ENCODE assay signal across 14 cellular contexts in genomic region chr2:46117379-46117778, GRCh38.
DNase-seq lines count a peak whose midpoint lies in the region; ATAC-seq and TF ChIP-seq lines count a peak whose summit lies in the region.
"Had no signal": no experiment of that assay in that cellular context is flagged by ENCODE, and none has a peak within 500 bp of the region (broad histone marks: within the 10 kb centered on the region; RNA-seq: fewer than 3 reads in every experiment).

No MANE protein-coding gene starts in this region.

- H3K36me3 ChIP-seq in HCT116 (ENCODE audit: control insufficient read depth in 1 of 2, insufficient read depth in 2 of 2, low read length in 2 of 2): no peaks in the 10 kb centered on the region
- no peaks in the 10 kb centered on the region for H3K36me3 ChIP-seq in esophagus squamous epithelium
- H3K36me3 ChIP-seq in gastrocnemius medialis: no peaks in the 10 kb centered on the region
- H3K36me3 ChIP-seq: right lobe of liver had no signal

- H3K4me1 ChIP-seq in HCT116 (ENCODE audit: control insufficient read depth in 1 of 2, insufficient read depth in 2 of 2, low read length in 2 of 2) (peaks cover 14 to 37% of the 10 kb centered on the region in 2 experiments), esophagus squamous epithelium (peaks cover 9 to 67% (median 25%) of the 10 kb centered on the region in 3 donors), gastrocnemius medialis (peaks cover 20 to 52% of the 10 kb centered on the region in 2 donors)
- H3K4me1 ChIP-seq: testis had no signal

- intact Hi-C loops in HCT116 (cut with micrococcal nuclease): no loop called here
- intact Hi-C loops in esophagus squamous epithelium (cut with DNase I): no loop called here
- intact Hi-C loops in gastrocnemius medialis (cut with DNase I; ENCODE audit: low total_unique reads): no loop called here

- BruUV-seq in HCT116 (replicated peaks; lab: Mats Ljungman, UMichigan): no TSS peak

- WGBS in esophagus squamous epithelium, 2 donors: 48 to 49% methylated on average over 2 of the region's 2 CpGs

- H3K4me1 Mint-ChIP-seq in activated CD8-positive, alpha-beta memory T cell treated with anti-CD3 and anti-CD28 coated beads, Interleukin-2, amount 10 ng/mL, durations not matched to agents 7 days and 5 days: peaks cover 10% of the 10 kb centered on the region

- H3K27me3 Mint-ChIP-seq in activated CD8-positive, alpha-beta memory T cell treated with anti-CD3 and anti-CD28 coated beads, Interleukin-2, amount 10 ng/mL, durations not matched to agents 7 days and 5 days: no peaks in the 10 kb centered on the region

- CTCF ChIA-PET in HCT116 (lab: Charles Lee): interaction anchor here (0.7 kb wide), 1 partner anchor 177 kb away, joined by 3 read pairs; no protein-coding TSS in a partner anchor
- CTCF ChIA-PET in activated CD8-positive, alpha-beta memory T cell treated with anti-CD3 and anti-CD28 coated beads, Interleukin-2, amount 10 ng/mL, durations not matched to agents 7 days and 5 days (lab: Charles Lee): no interaction called here

- no peak overlapping the region for H3K4me3 Mint-ChIP-seq in activated CD8-positive, alpha-beta memory T cell treated with anti-CD3 and anti-CD28 coated beads, Interleukin-2, amount 10 ng/mL, durations not matched to agents 7 days and 5 days
- H3K4me3 Mint-ChIP-seq: WTC11 had no signal

- H3K9ac ChIP-seq in HCT116 (ENCODE audit: low read length): no peak overlapping the region

- H3K27ac ChIP-seq in HCT116 (ENCODE audit: low read depth, low read length) (no peak overlapping the region; the same call in 1 of the 2 replicates), esophagus squamous epithelium (peak overlapping the region; percentile 36 to 71 (median 57)), gastrocnemius medialis (peak overlapping the region; percentile 7 to 57 (median 46))
- H3K27ac ChIP-seq: testis had no signal

- TF ChIP-seq RAD21 in HCT116 (IDR thresholded peaks at IDR 0.05; ENCODE audit: low read depth): peak; percentile 18; the same call in 1 of the 2 replicates

- ATAC-seq in HCT116 (peak; percentile 93), gastrocnemius medialis (no peak), HG03039 (IDR thresholded peaks at IDR 0.05; ENCODE audit: unreplicated experiment) (no peak), HG02870 (IDR thresholded peaks at IDR 0.05; ENCODE audit: unreplicated experiment) (no peak)
- ATAC-seq in activated CD8-positive, alpha-beta memory T cell treated with anti-CD3 and anti-CD28 coated beads, Interleukin-2, amount 10 ng/mL, durations not matched to agents 7 days and 5 days: no peak
- ATAC-seq: WTC11 had no signal

- DNase-seq in HCT116 (ENCODE audit: low read depth, low spot score): peak; percentile 41
- DNase-seq in RPMI7951 (ENCODE audit: low read depth): peak; percentile 72
- DNase-seq in esophagus squamous epithelium (lab: John Stamatoyannopoulos, UW): no peak
- no peak for DNase-seq in gastrocnemius medialis
- DNase-seq in activated CD8-positive, alpha-beta memory T cell treated with anti-CD3 and anti-CD28 coated beads, Interleukin-2, amount 10 ng/mL, durations not matched to agents 7 days and 5 days: no peak
- no peak for DNase-seq in stimulated activated CD4-positive, alpha-beta T cell treated with anti-CD3 and anti-CD28 coated beads, Interleukin-15, amount 100 ng/mL, for 24 hours
- DNase-seq: activated T-cell treated with anti-CD3 and anti-CD28 coated beads for 4 hours, COR-L47, NCI-H774, right lobe of liver, testis had no signal

- H3K79me2 ChIP-seq in HCT116 (ENCODE audit: insufficient read depth, low read length): no peaks in the 10 kb centered on the region

- H3K4me3 ChIP-seq in HCT116 (replicated peaks in 1 of 2; ENCODE audit: low read depth in 1 of 2, low read length in 2 of 2): no peak overlapping the region
- H3K4me3 ChIP-seq in esophagus squamous epithelium: no peak overlapping the region
- no peak overlapping the region for H3K4me3 ChIP-seq in gastrocnemius medialis
- H3K4me3 ChIP-seq: right lobe of liver, testis had no signal

- H3K27me3 ChIP-seq in HCT116 (ENCODE audit: insufficient read depth, low read length) (no peaks in the 10 kb centered on the region), esophagus squamous epithelium (no peaks in the 10 kb centered on the region), gastrocnemius medialis (no peaks in the 10 kb centered on the region)
- H3K27me3 ChIP-seq: right lobe of liver, testis had no signal

- TF ChIP-seq CTCF in HCT116 (IDR thresholded peaks at IDR 0.05 in 2 of 3, conservative IDR thresholded peaks at IDR 0.05 in 1 of 3; ENCODE audit: borderline replicate concordance in 1 of 3, insufficient read depth in 1 of 3, low read depth in 2 of 3, low read length in 2 of 3) (no peak), esophagus squamous epithelium (IDR thresholded peaks at IDR 0.05) (no peak), gastrocnemius medialis (IDR thresholded peaks at IDR 0.05 in 4 of 5, conservative IDR thresholded peaks at IDR 0.05 in 1 of 5) (no peak)

- no peaks in the 10 kb centered on the region for H4K20me1 ChIP-seq in HCT116 (ENCODE audit: insufficient read depth)

- RAD21 ChIA-PET in HCT116 (lab: Charles Lee; ENCODE audit: low non-redundant PET in 1 of 2, low total read pairs in 2 of 2, uncharacterized antibody in 2 of 2, unreplicated experiment in 2 of 2): no interaction called here

- H3K9me2 ChIP-seq in HCT116 (ENCODE audit: insufficient read depth): no peaks in the 10 kb centered on the region

- H2AFZ ChIP-seq in HCT116 (ENCODE audit: low read depth, low read length, poor library complexity, severe bottlenecking): no peak overlapping the region

- TF ChIP-seq POLR2A in HCT116 (IDR thresholded peaks at IDR 0.05; ENCODE audit: borderline replicate concordance, extremely low read depth, insufficient read depth, insufficient read length) (no peak), esophagus squamous epithelium (IDR thresholded peaks at IDR 0.05) (no peak), gastrocnemius medialis (IDR thresholded peaks at IDR 0.05) (no peak)

- in situ Hi-C loops in gastrocnemius medialis (cut with MboI; ENCODE audit: low sequenced_read_pairs in 4 of 4): no loop called here

- no peaks in the 10 kb centered on the region for H3K36me3 Mint-ChIP-seq in activated CD8-positive, alpha-beta memory T cell treated with anti-CD3 and anti-CD28 coated beads, Interleukin-2, amount 10 ng/mL, durations not matched to agents 7 days and 5 days
- H3K36me3 Mint-ChIP-seq: WTC11 had no signal

- H3K27ac Mint-ChIP-seq in activated CD8-positive, alpha-beta memory T cell treated with anti-CD3 and anti-CD28 coated beads, Interleukin-2, amount 10 ng/mL, durations not matched to agents 7 days and 5 days: no peak overlapping the region
- H3K27ac Mint-ChIP-seq: WTC11 had no signal

- H3K4me2 ChIP-seq in HCT116 (ENCODE audit: low read length): peak overlapping the region; percentile 40

- POLR2A ChIA-PET in HCT116 (lab: Charles Lee): no interaction called here

- H3K9me3 ChIP-seq in HCT116 (ENCODE audit: control insufficient read depth in 1 of 2, insufficient read depth in 1 of 2, low read depth in 1 of 2, low read length in 2 of 2) (no peaks in the 10 kb centered on the region), esophagus squamous epithelium (no peaks in the 10 kb centered on the region), gastrocnemius medialis (no peaks in the 10 kb centered on the region)
- H3K9me3 ChIP-seq: right lobe of liver, testis had no signal

- H3K9me3 Mint-ChIP-seq in activated CD8-positive, alpha-beta memory T cell treated with anti-CD3 and anti-CD28 coated beads, Interleukin-2, amount 10 ng/mL, durations not matched to agents 7 days and 5 days (ENCODE audit: low read depth): no peaks in the 10 kb centered on the region
- H3K9me3 Mint-ChIP-seq: WTC11 had no signal

TF ChIP-seq in HCT116, 20 proteins besides CTCF, POLR2A, EP300 and RAD21:
- TF ChIP-seq SRF (IDR thresholded peaks at IDR 0.05; ENCODE audit: low read depth): peak; percentile 46; the same call in 1 of the 2 replicates
- TF ChIP-seq FOSL1 (IDR thresholded peaks at IDR 0.05; ENCODE audit: low read depth): peak; percentile 97
- peak; percentile 13 for TF ChIP-seq YY1 (IDR thresholded peaks at IDR 0.05; ENCODE audit: extremely low read depth, insufficient replicate concordance, low read depth, low read length)
- TF ChIP-seq SP1 (IDR thresholded peaks at IDR 0.05; ENCODE audit: low read depth): peak; percentile 67
- TF ChIP-seq ZBTB33 (IDR thresholded peaks at IDR 0.05; ENCODE audit: extremely low read depth, insufficient replicate concordance, low read length): no peak
- TF ChIP-seq ZFX (IDR thresholded peaks at IDR 0.05): no peak
- TF ChIP-seq CBX3 (IDR thresholded peaks at IDR 0.05; ENCODE audit: low read depth): peak; percentile 58; the same call in 1 of the 2 replicates
- TF ChIP-seq TCF7L2 (IDR thresholded peaks at IDR 0.05; ENCODE audit: borderline replicate concordance, extremely low read depth, insufficient read depth, insufficient read length): no peak
- TF ChIP-seq JUND (IDR thresholded peaks at IDR 0.05): peak; percentile 83
- TF ChIP-seq, protein P1, sequence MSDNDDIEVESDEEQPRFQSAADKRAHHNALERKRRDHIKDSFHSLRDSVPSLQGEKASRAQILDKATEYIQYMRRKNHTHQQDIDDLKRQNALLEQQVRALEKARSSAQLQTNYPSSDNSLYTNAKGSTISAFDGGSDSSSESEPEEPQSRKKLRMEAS (IDR thresholded peaks at IDR 0.05): peak; percentile 69

Comparison
In these comparisons a context has a peak if more than half of its experiments do, and no peak if none do; other contexts are left out.
1. DNase-seq: peak in HCT116 (single experiment) and RPMI7951 (single experiment); none in esophagus squamous epithelium (single experiment), gastrocnemius medialis (0 of 2), activated CD8-positive, alpha-beta memory T cell treated with anti-CD3 and anti-CD28 coated beads, Interleukin-2, amount 10 ng/mL, durations not matched to agents 7 days and 5 days (single experiment) and stimulated activated CD4-positive, alpha-beta T cell treated with anti-CD3 and anti-CD28 coated beads, Interleukin-15, amount 100 ng/mL, for 24 hours (single experiment).